31 cellular contexts compared by ENCODE assay signal in the genomic region with DNA sequence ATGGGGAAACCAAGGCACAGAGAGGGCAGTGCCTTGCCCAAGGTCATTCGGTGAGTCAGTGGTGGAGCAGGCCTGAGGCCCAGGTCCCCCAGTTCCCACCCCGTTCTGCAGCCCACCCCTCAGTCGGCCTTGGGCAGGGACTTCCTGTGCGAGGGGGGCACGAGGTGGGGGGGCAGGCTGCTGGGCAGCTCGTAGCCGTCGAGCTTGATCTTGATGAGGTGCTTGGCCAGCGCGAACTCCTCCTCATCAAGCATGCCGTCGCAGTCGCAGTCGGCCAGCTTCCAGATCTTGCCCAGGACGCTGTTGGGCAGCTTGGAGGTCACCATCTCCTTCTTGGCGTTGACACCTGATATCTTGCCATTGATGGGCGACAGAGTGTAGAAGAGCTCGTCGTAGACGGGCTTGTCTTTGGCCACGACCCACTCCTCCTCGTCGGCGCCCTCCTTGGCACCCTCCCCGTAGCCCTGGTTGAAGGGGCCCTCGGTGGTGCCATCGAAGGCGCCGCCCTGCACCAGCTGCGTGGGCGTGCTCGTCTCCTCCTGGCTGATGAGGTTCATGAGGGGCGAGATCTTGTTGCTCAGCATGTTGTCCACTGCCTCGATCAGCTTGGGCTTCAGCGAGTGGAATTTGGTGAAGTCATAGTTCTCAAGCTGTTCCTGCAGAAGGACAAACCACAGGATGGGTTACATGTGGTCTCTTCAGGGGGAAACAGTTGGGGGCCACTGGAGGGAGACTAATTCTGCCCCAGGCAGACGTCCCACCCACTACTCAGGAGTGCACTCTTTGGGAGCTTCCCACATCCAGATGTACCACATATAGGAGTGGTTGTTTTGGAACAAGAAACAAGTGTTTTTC. TPM values are rescaled to one million over a fixed set of nuclear protein-coding genes. Genes with fewer than 3 reads are reported as not detected.
DNase-seq lines count a peak whose midpoint lies in the region; ATAC-seq, FAIRE-seq and TF ChIP-seq lines count a peak whose summit lies in the region.
"Had no signal": no experiment of that assay in that cellular context is flagged by ENCODE, and none has a peak within 500 bp of the region (broad histone marks: within the 10 kb centered on the region; RNA-seq: fewer than 3 reads in every experiment).

No MANE protein-coding gene starts in this region.

- H2BK120ac ChIP-seq in neuronal stem cell (ENCODE audit: low read depth, low read length): no peak overlapping the region

- H3K23ac ChIP-seq in neuronal stem cell (ENCODE audit: low read depth, low read length, poor library complexity): peak overlapping the region; percentile 8

- WGBS in neuronal stem cell (ENCODE audit: extremely low coverage in 2 of 2, insufficient read length in 2 of 2, insufficient replicate concordance in 1 of 2), 2 donors: no CpG with 5 or more reads among the region's 36 CpGs

- no peak overlapping the region for H2AK5ac ChIP-seq in neuronal stem cell (ENCODE audit: low read depth, low read length)

- H2BK5ac ChIP-seq in neuronal stem cell (ENCODE audit: low read length): no peak overlapping the region

- FAIRE-seq in bronchial epithelial cell (lab: Jason Lieb, UNC): peak; percentile 89
- FAIRE-seq: TTC549 had no signal

- H4K91ac ChIP-seq in neuronal stem cell (ENCODE audit: low read depth, low read length, poor library complexity): no peak overlapping the region

- H4K8ac ChIP-seq in neuronal stem cell (ENCODE audit: low read depth, low read length): no peak overlapping the region

- no peak overlapping the region for H2AFZ ChIP-seq in neuronal stem cell (ENCODE audit: low read length)
- H2AFZ ChIP-seq: neural progenitor cell had no signal

- no peaks in the 10 kb centered on the region for H3K9me3 Mint-ChIP-seq in CD4-positive, CD25-positive, alpha-beta regulatory T cell
- H3K9me3 Mint-ChIP-seq: activated naive CD4-positive, alpha-beta T cell treated with anti-CD3 and anti-CD28 coated beads, Interleukin-2, amount 10 ng/mL, durations not matched to agents 7 days and 5 days; brain; memory B cell; neural progenitor cell had no signal

- H3K27ac ChIP-seq in CD4-positive, CD25-positive, alpha-beta regulatory T cell (ENCODE audit: insufficient read depth, low read length, poor library complexity, severe bottlenecking): no peak overlapping the region
- H3K27ac ChIP-seq in neuronal stem cell (replicated peaks; ENCODE audit: low read length): no peak overlapping the region
- H3K27ac ChIP-seq: adrenal gland, colonic mucosa, KMS-11, neural progenitor cell, right lobe of liver, thyroid gland, vagina had no signal

- peaks cover 18% of the 10 kb centered on the region for H3K36me3 Mint-ChIP-seq in CD4-positive, CD25-positive, alpha-beta regulatory T cell
- H3K36me3 Mint-ChIP-seq: memory B cell, neural progenitor cell had no signal

- no peak overlapping the region for H3K4ac ChIP-seq in neuronal stem cell (ENCODE audit: low read length)

- no peak for TF ChIP-seq CTCF in bronchial epithelial cell (IDR thresholded peaks at IDR 0.05; ENCODE audit: insufficient read depth, low read length, severe bottlenecking)

- no peak for DNase-seq in CD4-positive, CD25-positive, alpha-beta regulatory T cell
- DNase-seq in NCI-H1694 (lab: John Stamatoyannopoulos, UW): peak; percentile 80
- no peak for DNase-seq in bronchial epithelial cell (ENCODE audit: low read depth)
- DNase-seq in neuronal stem cell (ENCODE audit: low spot score): no peak
- no peak for DNase-seq in NCI-H82 treated with DMSO at 0.1 percent for 48 hours (lab: John Stamatoyannopoulos, UW; ENCODE audit: unreplicated experiment)
- DNase-seq in activated naive CD4-positive, alpha-beta T cell (lab: John Stamatoyannopoulos, UW): no peak
- DNase-seq: activated CD4-positive, alpha-beta T cell treated with anti-CD3 and anti-CD28 coated beads, Interleukin-2, amount 50 U/mL, for 4 hours; activated CD8-positive, alpha-beta memory T cell treated with anti-CD3 and anti-CD28 coated beads, Interleukin-2, amount 50 U/mL, for 4 hours; activated naive CD4-positive, alpha-beta T cell treated with anti-CD3 and anti-CD28 coated beads, Interleukin-2, amount 10 ng/mL, durations not matched to agents 7 days and 5 days; adrenal gland; colonic mucosa; DMS79 treated with DMSO at 0.1 percent for 48 hours; effector memory CD4-positive, alpha-beta T cell; GDM1; glutamatergic neuron; MG63; NCI-H774; right lobe of liver; stimulated activated CD4-positive, alpha-beta T cell treated with anti-CD3 and anti-CD28 coated beads, Interleukin-12 subunit alpha, Interleukin-12 subunit beta, amount 100 ng/mL, for 4 hours; stimulated activated CD4-positive, alpha-beta T cell treated with anti-CD3 and anti-CD28 coated beads, Interleukin-2, amount 100 ng/mL, for 48 hours; thyroid gland had no signal

- H3K4me3 ChIP-seq in CD4-positive, CD25-positive, alpha-beta regulatory T cell (ENCODE audit: low read depth, low read length): no peak overlapping the region
- H3K4me3 ChIP-seq in bronchial epithelial cell (ENCODE audit: low read depth, low read length) (no peak overlapping the region), neuronal stem cell (ENCODE audit: low read length in 2 of 2) (no peak overlapping the region)
- H3K4me3 ChIP-seq: adrenal gland, colonic mucosa, MG63, neural progenitor cell, right lobe of liver, thyroid gland, vagina had no signal

- no peak overlapping the region for H3K18ac ChIP-seq in neuronal stem cell (ENCODE audit: low read length)

- H2BK15ac ChIP-seq in neuronal stem cell (ENCODE audit: low read length): no peak overlapping the region

- H2BK12ac ChIP-seq in neuronal stem cell (ENCODE audit: low read length): no peak overlapping the region

- no peak for ATAC-seq in CD4-positive, CD25-positive, alpha-beta regulatory T cell (ENCODE audit: low read depth in 2 of 2)
- ATAC-seq in GM19463 (IDR thresholded peaks at IDR 0.05; ENCODE audit: unreplicated experiment) (no peak), GM21619 (IDR thresholded peaks at IDR 0.05; ENCODE audit: unreplicated experiment) (no peak)
- ATAC-seq: activated CD4-positive, CD25-positive, alpha-beta regulatory T cell treated with anti-CD3 and anti-CD28 coated beads, Interleukin-2, amount 50 U/mL, for 24 hours; HCT116; right lobe of liver had no signal

- peak overlapping the region in 2 of 3 donors; percentile 55 to 77 for H3K27ac Mint-ChIP-seq in CD4-positive, CD25-positive, alpha-beta regulatory T cell
- H3K27ac Mint-ChIP-seq: memory B cell had no signal

- no peaks in the 10 kb centered on the region for H3K27me3 ChIP-seq in CD4-positive, CD25-positive, alpha-beta regulatory T cell (ENCODE audit: control insufficient read depth, insufficient read depth, low read length)
- H3K27me3 ChIP-seq in bronchial epithelial cell (ENCODE audit: control insufficient read depth, insufficient read depth, low read length) (no peaks in the 10 kb centered on the region), neuronal stem cell (ENCODE audit: control insufficient read depth in 3 of 3, insufficient read depth in 3 of 3, low read depth in 1 of 3, low read length in 3 of 3) (no peaks in the 10 kb centered on the region)
- H3K27me3 ChIP-seq: adrenal gland, colonic mucosa, MG63, neural progenitor cell, right lobe of liver, thyroid gland, vagina had no signal

- H3K9ac ChIP-seq in neuronal stem cell (ENCODE audit: low read depth, low read length, poor library complexity): no peak overlapping the region
- H3K9ac ChIP-seq: KMS-11, neural progenitor cell had no signal

- no peaks in the 10 kb centered on the region for H3K79me1 ChIP-seq in neuronal stem cell (ENCODE audit: low read depth, low read length)

- no peak overlapping the region for H3K4me2 ChIP-seq in neuronal stem cell (ENCODE audit: insufficient read depth, low read length, poor library complexity, severe bottlenecking)
- H3K4me2 ChIP-seq: KMS-11, neural progenitor cell had no signal

- H3K4me1 ChIP-seq in CD4-positive, CD25-positive, alpha-beta regulatory T cell (ENCODE audit: control insufficient read depth, insufficient read depth, low read length, poor library complexity, severe bottlenecking): no peaks in the 10 kb centered on the region
- peaks cover 4 to 12% of the 10 kb centered on the region in 2 donors for H3K4me1 ChIP-seq in neuronal stem cell (ENCODE audit: control insufficient read depth in 2 of 2, insufficient read depth in 1 of 2, low read depth in 1 of 2, low read length in 2 of 2)
- H3K4me1 ChIP-seq: adrenal gland, colonic mucosa had no signal

- no peaks in the 10 kb centered on the region for H3K9me3 ChIP-seq in CD4-positive, CD25-positive, alpha-beta regulatory T cell (ENCODE audit: control insufficient read depth in 2 of 2, low read length in 2 of 2)
- H3K9me3 ChIP-seq in neuronal stem cell (replicated peaks in 1 of 2; ENCODE audit: control insufficient read depth in 2 of 2, insufficient read depth in 1 of 2, low read depth in 1 of 2, low read length in 2 of 2): no peaks in the 10 kb centered on the region
- H3K9me3 ChIP-seq: adrenal gland, colonic mucosa, MG63, right lobe of liver, thyroid gland, vagina had no signal

- H3K14ac ChIP-seq in neuronal stem cell (ENCODE audit: low read length): no peak overlapping the region

- peaks cover 0 to 27% (median 9%) of the 10 kb centered on the region in 4 donors for H3K4me1 Mint-ChIP-seq in CD4-positive, CD25-positive, alpha-beta regulatory T cell

- H3K36me3 ChIP-seq in CD4-positive, CD25-positive, alpha-beta regulatory T cell (ENCODE audit: control insufficient read depth, insufficient read depth, low read length): peaks cover 11% of the 10 kb centered on the region
- H3K36me3 ChIP-seq in bronchial epithelial cell (ENCODE audit: control insufficient read depth, insufficient read depth, low read length) (peaks cover 18% of the 10 kb centered on the region), neuronal stem cell (replicated peaks in 1 of 2; ENCODE audit: control insufficient read depth in 2 of 2, insufficient read depth in 2 of 2, low read length in 2 of 2) (peaks cover 0 to 5% of the 10 kb centered on the region in 2 donors)
- H3K36me3 ChIP-seq: neural progenitor cell had no signal

- no peaks in the 10 kb centered on the region for H3K27me3 Mint-ChIP-seq in CD4-positive, CD25-positive, alpha-beta regulatory T cell
- H3K27me3 Mint-ChIP-seq: activated naive CD4-positive, alpha-beta T cell treated with anti-CD3 and anti-CD28 coated beads, Interleukin-2, amount 10 ng/mL, durations not matched to agents 7 days and 5 days; brain; memory B cell had no signal

- no peak overlapping the region for H3K4me3 Mint-ChIP-seq in CD4-positive, CD25-positive, alpha-beta regulatory T cell
- H3K4me3 Mint-ChIP-seq: activated naive CD4-positive, alpha-beta T cell treated with anti-CD3 and anti-CD28 coated beads, Interleukin-2, amount 10 ng/mL, durations not matched to agents 7 days and 5 days; brain; memory B cell; neural progenitor cell had no signal

RNA-seq across cellular contexts. Expression of a gene that starts 6.9 kb away (rescaled TPM):
- 2.7 TPM for total RNA-seq in CD4-positive, CD25-positive, alpha-beta regulatory T cell
- polyA plus RNA-seq in CD4-positive, CD25-positive, alpha-beta regulatory T cell: under 1 TPM in 1 of 4 donors, not detected in 3; 0.26 TPM
- 0.51 and 0.53 TPM in 2 replicates for total RNA-seq in bronchial epithelial cell
- polyA plus RNA-seq in neuronal stem cell (2013, experiment 1 of 2): 0.08 TPM
- 0.14 TPM for polyA plus RNA-seq in neuronal stem cell (2013, experiment 2 of 2)
